Comparison of ENCODE assay signal across 40 cellular contexts in genomic region chr19:31205887-31206518, GRCh38.
"Had no signal": no experiment of that assay in that cellular context is flagged by ENCODE, and none has a peak within 500 bp of the region (broad histone marks: within the 10 kb centered on the region; RNA-seq: fewer than 3 reads in every experiment).

No MANE protein-coding gene starts in this region.

- H3K9me3 ChIP-seq: adrenal gland, ascending aorta, body of pancreas, breast epithelium had no signal

- H3K4me1 ChIP-seq: adrenal gland, ascending aorta, body of pancreas, breast epithelium had no signal

- FAIRE-seq: astrocyte, bronchial epithelial cell had no signal

- H3K36me3 Mint-ChIP-seq: activated naive CD4-positive, alpha-beta T cell treated with anti-CD3 and anti-CD28 coated beads, Interleukin-2, amount 10 ng/mL, durations not matched to agents 7 days and 5 days; activated naive CD4-positive, alpha-beta T cell treated with anti-CD3 and anti-CD28 coated beads, Interleukin-2, amount 50 U/mL, for 24 hours; activated naive CD8-positive, alpha-beta T cell treated with anti-CD3 and anti-CD28 coated beads for 36 hours; activated naive CD8-positive, alpha-beta T cell treated with anti-CD3 and anti-CD28 coated beads, Interleukin-2, amount 10 ng/mL, durations not matched to agents 7 days and 5 days; brain had no signal

- H3K36me3 ChIP-seq: adrenal gland, ascending aorta, brain microvascular endothelial cell, breast epithelium, cardiac muscle cell had no signal

- H3K4me3 Mint-ChIP-seq: activated naive CD4-positive, alpha-beta T cell treated with anti-CD3 and anti-CD28 coated beads for 36 hours; activated naive CD4-positive, alpha-beta T cell treated with anti-CD3 and anti-CD28 coated beads, Interleukin-2, amount 10 ng/mL, durations not matched to agents 7 days and 5 days; activated naive CD4-positive, alpha-beta T cell treated with anti-CD3 and anti-CD28 coated beads, Interleukin-2, amount 50 U/mL, for 24 hours; activated naive CD8-positive, alpha-beta T cell; activated naive CD8-positive, alpha-beta T cell treated with anti-CD3 and anti-CD28 coated beads for 36 hours; activated naive CD8-positive, alpha-beta T cell treated with anti-CD3 and anti-CD28 coated beads, Interleukin-2, amount 10 ng/mL, durations not matched to agents 7 days and 5 days; activated naive CD8-positive, alpha-beta T cell treated with anti-CD3 and anti-CD28 coated beads, Interleukin-2, amount 50 U/mL, for 24 hours; activated T-cell treated with anti-CD3 and anti-CD28 coated beads, Interleukin-2, amount 50 U/mL, for 24 hours; activated T-cell treated with anti-CD3 and anti-CD28 coated beads, Interleukin-2, amount 50 U/mL, for 4 hours; activated T-cell treated with anti-CD3 and anti-CD28 coated beads, Interleukin-2, amount 50 U/mL, for 72 hours; activated T-helper 1 cell treated with anti-CD3 and anti-CD28 coated beads, Interleukin-12 subunit alpha, Interleukin-12 subunit beta, Interleukin-2, Interleukin-4 antibody, amounts not matched to agents 30 ng/mL and 10 ng/mL and 1 ng/mL, durations not matched to agents 14 hours and 24 hours and 36 hours; activated T-helper 17 cell treated with anti-CD3 and anti-CD28 coated beads, Interleukin-2, amount 50 U/mL, for 72 hours; brain; central memory CD8-positive, alpha-beta T cell had no signal

- H3K9me3 Mint-ChIP-seq: activated naive CD4-positive, alpha-beta T cell treated with anti-CD3 and anti-CD28 coated beads for 36 hours; activated naive CD4-positive, alpha-beta T cell treated with anti-CD3 and anti-CD28 coated beads, Interleukin-2, amount 10 ng/mL, durations not matched to agents 7 days and 5 days; activated naive CD4-positive, alpha-beta T cell treated with anti-CD3 and anti-CD28 coated beads, Interleukin-2, amount 50 U/mL, for 24 hours; activated naive CD8-positive, alpha-beta T cell treated with anti-CD3 and anti-CD28 coated beads for 36 hours; activated naive CD8-positive, alpha-beta T cell treated with anti-CD3 and anti-CD28 coated beads, Interleukin-2, amount 50 U/mL, for 24 hours; activated T-cell treated with anti-CD3 and anti-CD28 coated beads, Interleukin-2, amount 50 U/mL, for 24 hours; activated T-cell treated with anti-CD3 and anti-CD28 coated beads, Interleukin-2, amount 50 U/mL, for 4 hours; activated T-helper 1 cell treated with anti-CD3 and anti-CD28 coated beads, Interleukin-12 subunit alpha, Interleukin-12 subunit beta, Interleukin-2, Interleukin-4 antibody, amounts not matched to agents 30 ng/mL and 10 ng/mL and 1 ng/mL, durations not matched to agents 14 hours and 24 hours and 36 hours; central memory CD8-positive, alpha-beta T cell had no signal

- H3K27ac ChIP-seq: adrenal gland, ascending aorta, body of pancreas, brain microvascular endothelial cell, breast epithelium, cardiac muscle cell had no signal

- ATAC-seq: activated naive CD4-positive, alpha-beta T cell treated with anti-CD3 and anti-CD28 coated beads, Interleukin-2, amount 50 U/mL, for 72 hours; activated naive CD8-positive, alpha-beta T cell treated with anti-CD3 and anti-CD28 coated beads, Interleukin-2, amount 50 U/mL, for 24 hours; activated T-cell treated with anti-CD3 and anti-CD28 coated beads, Interleukin-2, amount 50 U/mL, for 4 hours; activated T-cell treated with anti-CD3 and anti-CD28 coated beads, Interleukin-2, amount 50 U/mL, for 72 hours; activated T-helper 17 cell treated with anti-CD3 and anti-CD28 coated beads, Interleukin-2, amount 50 U/mL, for 72 hours; body of pancreas had no signal

- DNase-seq: activated effector memory CD4-positive, alpha-beta T cell treated with anti-CD3 and anti-CD28 coated beads, Interleukin-2, amount 50 U/mL, for 16 hours; activated effector memory CD4-positive, alpha-beta T cell treated with Interleukin-2 at 50 U/mL for 16 hours; activated gamma-delta T cell; activated gamma-delta T cell treated with Interleukin-2 at 50 U/mL for 16 hours; activated naive CD4-positive, alpha-beta T cell; activated naive CD4-positive, alpha-beta T cell treated with anti-CD3 and anti-CD28 coated beads for 36 hours; activated naive CD4-positive, alpha-beta T cell treated with anti-CD3 and anti-CD28 coated beads, Interleukin-2, amount 10 ng/mL, durations not matched to agents 7 days and 5 days; activated naive CD4-positive, alpha-beta T cell treated with anti-CD3 and anti-CD28 coated beads, Interleukin-2, amount 50 U/mL, for 16 hours; activated naive CD4-positive, alpha-beta T cell treated with Interleukin-2 at 50 U/mL for 16 hours; activated naive CD8-positive, alpha-beta T cell treated with anti-CD3 and anti-CD28 coated beads for 36 hours; activated naive CD8-positive, alpha-beta T cell treated with anti-CD3 and anti-CD28 coated beads, Interleukin-2, amount 10 ng/mL, durations not matched to agents 7 days and 5 days; activated naive CD8-positive, alpha-beta T cell treated with anti-CD3 and anti-CD28 coated beads, Interleukin-2, amount 50 U/mL, for 24 hours; activated T-cell treated with anti-CD3 and anti-CD28 coated beads, Interleukin-2, amount 50 U/mL, for 1 hour; activated T-cell treated with anti-CD3 and anti-CD28 coated beads, Interleukin-2, amount 50 U/mL, for 24 hours; activated T-cell treated with anti-CD3 and anti-CD28 coated beads, Interleukin-2, amount 50 U/mL, for 4 hours; activated T-cell treated with anti-CD3 and anti-CD28 coated beads, Interleukin-2, amount 50 U/mL, for 48 hours; activated T-cell treated with anti-CD3 and anti-CD28 coated beads, Interleukin-2, amount 50 U/mL, for 72 hours; adrenal gland; amniotic stem cell; amygdala; anterior cingulate cortex; aorta; body of pancreas; brain microvascular endothelial cell; caudate nucleus; central memory CD4-positive, alpha-beta T cell; cerebellar nuclear complex had no signal

- H3K4me1 Mint-ChIP-seq: activated naive CD4-positive, alpha-beta T cell treated with anti-CD3 and anti-CD28 coated beads, Interleukin-2, amount 10 ng/mL, durations not matched to agents 7 days and 5 days; activated naive CD4-positive, alpha-beta T cell treated with anti-CD3 and anti-CD28 coated beads, Interleukin-2, amount 50 U/mL, for 24 hours; activated naive CD8-positive, alpha-beta T cell treated with anti-CD3 and anti-CD28 coated beads, Interleukin-2, amount 10 ng/mL, durations not matched to agents 7 days and 5 days; brain; central memory CD8-positive, alpha-beta T cell had no signal

- H3K4me3 ChIP-seq: adrenal gland, ascending aorta, body of pancreas, breast epithelium, cardiac muscle cell had no signal

- H3K27me3 ChIP-seq: adrenal gland, ascending aorta, body of pancreas, brain microvascular endothelial cell, breast epithelium had no signal

- H3K27ac Mint-ChIP-seq: activated naive CD4-positive, alpha-beta T cell treated with anti-CD3 and anti-CD28 coated beads for 36 hours; activated naive CD4-positive, alpha-beta T cell treated with anti-CD3 and anti-CD28 coated beads, Interleukin-2, amount 10 ng/mL, durations not matched to agents 7 days and 5 days; activated naive CD4-positive, alpha-beta T cell treated with anti-CD3 and anti-CD28 coated beads, Interleukin-2, amount 50 U/mL, for 24 hours; activated naive CD4-positive, alpha-beta T cell treated with anti-CD3 and anti-CD28 coated beads, Interleukin-2, amount 50 U/mL, for 72 hours; activated naive CD8-positive, alpha-beta T cell; activated naive CD8-positive, alpha-beta T cell treated with anti-CD3 and anti-CD28 coated beads for 36 hours; activated naive CD8-positive, alpha-beta T cell treated with anti-CD3 and anti-CD28 coated beads, Interleukin-2, amount 10 ng/mL, durations not matched to agents 7 days and 5 days; activated naive CD8-positive, alpha-beta T cell treated with anti-CD3 and anti-CD28 coated beads, Interleukin-2, amount 50 U/mL, for 24 hours; activated T-cell treated with anti-CD3 and anti-CD28 coated beads, Interleukin-2, amount 50 U/mL, for 24 hours; activated T-cell treated with anti-CD3 and anti-CD28 coated beads, Interleukin-2, amount 50 U/mL, for 72 hours; activated T-helper 1 cell treated with anti-CD3 and anti-CD28 coated beads, Interleukin-12 subunit alpha, Interleukin-12 subunit beta, Interleukin-2, Interleukin-4 antibody, amounts not matched to agents 30 ng/mL and 10 ng/mL and 1 ng/mL, durations not matched to agents 14 hours and 24 hours and 36 hours; activated T-helper 17 cell treated with anti-CD3 and anti-CD28 coated beads, Interleukin-2, amount 50 U/mL, for 72 hours; activated T-helper 2 cell treated with anti-CD3 and anti-CD28 coated beads, Interferon-gamma antibody, Interleukin-2, Interleukin-4, amounts not matched to agents 10 μg/mL and 5 μg/mL and 100 μg/mL, durations not matched to agents 14 hours and 24 hours and 36 hours; brain had no signal
